Comparison of ENCODE assay signal across 1 cellular context in the genomic region with DNA sequence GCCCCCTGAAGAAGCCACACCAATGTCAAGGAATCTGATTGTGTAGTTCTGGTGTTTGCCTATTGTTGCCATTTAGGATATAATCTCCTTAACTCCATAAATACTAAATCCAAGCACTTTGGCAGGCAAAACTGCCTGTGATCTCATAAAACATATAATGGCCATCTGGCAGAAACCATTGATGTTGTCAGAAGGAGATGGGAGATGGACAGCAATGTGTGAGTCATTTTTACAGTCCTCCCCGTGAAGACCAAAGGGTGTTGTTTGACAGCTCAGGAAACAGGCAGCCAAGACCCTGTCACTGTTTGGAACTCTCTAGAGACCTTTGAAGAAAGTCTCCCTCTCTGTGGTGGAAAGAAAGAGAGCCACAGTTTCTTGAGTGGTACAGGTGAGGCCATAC.
TF ChIP-seq lines count a peak whose summit lies in the region.

No MANE protein-coding gene starts in this region.

TF ChIP-seq in HepG2, 621 proteins besides CTCF, POLR2A, EP300 and RAD21 (continued from another document):
- TF ChIP-seq, protein P1, sequence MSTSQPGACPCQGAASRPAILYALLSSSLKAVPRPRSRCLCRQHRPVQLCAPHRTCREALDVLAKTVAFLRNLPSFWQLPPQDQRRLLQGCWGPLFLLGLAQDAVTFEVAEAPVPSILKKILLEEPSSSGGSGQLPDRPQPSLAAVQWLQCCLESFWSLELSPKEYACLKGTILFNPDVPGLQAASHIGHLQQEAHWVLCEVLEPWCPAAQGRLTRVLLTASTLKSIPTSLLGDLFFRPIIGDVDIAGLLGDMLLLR (CRISPR knock-in tag; IDR thresholded peaks at IDR 0.05), result no peak
- TF ChIP-seq CBX5 (CRISPR knock-in tag; IDR thresholded peaks at IDR 0.05; ENCODE audit: borderline replicate concordance) (no peak), HBP1 (CRISPR knock-in tag; IDR thresholded peaks at IDR 0.05; ENCODE audit: low read depth) (no peak), FOSL2 (CRISPR knock-in tag; IDR thresholded peaks at IDR 0.05) (0 out of 2 replicates have a peak, but pooled peaks have one; percentile 29)
